In the genomic region with DNA sequence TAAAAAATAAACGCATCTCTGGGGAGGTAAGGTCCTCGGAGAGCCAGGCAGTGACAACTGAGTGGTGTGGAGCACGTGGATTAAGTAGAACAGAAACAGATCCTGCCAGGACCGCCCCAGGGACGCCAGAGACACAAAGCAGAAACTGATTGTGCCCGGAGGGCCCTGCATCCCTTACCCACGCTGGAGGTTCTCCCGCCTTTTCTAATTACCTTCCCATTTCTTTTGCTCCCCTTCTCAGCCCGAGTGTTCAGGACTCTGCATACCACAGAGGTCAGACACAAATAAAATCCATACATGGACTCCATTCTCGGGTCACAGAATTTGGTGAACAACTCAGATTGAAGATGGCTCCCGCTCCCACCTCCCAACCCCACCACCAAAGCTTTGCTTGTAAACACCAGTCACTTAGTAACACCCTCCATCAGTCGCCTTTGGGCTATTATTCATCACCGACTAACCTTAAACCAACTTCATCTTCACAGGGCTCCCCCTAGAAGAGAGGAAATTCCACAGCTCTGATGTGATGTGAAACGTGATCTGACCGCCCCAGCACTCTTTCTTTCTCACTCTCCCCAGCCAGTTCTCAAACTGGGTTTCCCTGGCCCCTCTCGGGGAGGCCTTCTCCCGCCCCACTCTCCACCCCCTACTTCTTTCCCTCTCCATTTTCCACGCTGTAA, we compare ENCODE assay signal across 10 cellular contexts. TPM values are rescaled to one million over a fixed set of nuclear protein-coding genes. Genes with fewer than 3 reads are reported as not detected.
DNase-seq lines count a peak whose midpoint lies in the region; ATAC-seq lines count a peak whose summit lies in the region.
"Had no signal": no experiment of that assay in that cellular context is flagged by ENCODE, and none has a peak within 500 bp of the region (broad histone marks: within the 10 kb centered on the region; RNA-seq: fewer than 3 reads in every experiment).

No MANE protein-coding gene starts in this region.

- WGBS in urinary bladder, result 32% methylated on average over 18 of the region's 18 CpGs

- ATAC-seq in T-helper 17 cell (peak; percentile 63), HG03196 (IDR thresholded peaks at IDR 0.05; ENCODE audit: unreplicated experiment) (no peak)

- no peaks in the 10 kb centered on the region for H3K27me3 ChIP-seq in effector memory CD4-positive, alpha-beta T cell (replicated peaks; ENCODE audit: control insufficient read depth, insufficient read depth, low read length, poor library complexity, severe bottlenecking)
- no peaks in the 10 kb centered on the region for H3K27me3 ChIP-seq in mucosa of rectum (ENCODE audit: control insufficient read depth in 2 of 2, insufficient read depth in 2 of 2, low read length in 2 of 2)
- H3K27me3 ChIP-seq: adrenal gland had no signal

- peaks cover 19% of the 10 kb centered on the region for H3K4me1 ChIP-seq in effector memory CD4-positive, alpha-beta T cell (ENCODE audit: control insufficient read depth, insufficient read depth, low read length, poor library complexity, severe bottlenecking)
- H3K4me1 ChIP-seq in mucosa of rectum (ENCODE audit: control insufficient read depth in 2 of 2, insufficient read depth in 2 of 2, low read length in 2 of 2) (peaks cover 22 to 31% of the 10 kb centered on the region in 2 donors), urinary bladder (ENCODE audit: insufficient read depth) (no peaks in the 10 kb centered on the region)

- peaks cover 36% of the 10 kb centered on the region for H3K4me1 Mint-ChIP-seq in T-helper 17 cell

- DNase-seq in DMS 273 (lab: John Stamatoyannopoulos, UW; ENCODE audit: unreplicated experiment), result peak; percentile 76
- no peak for DNase-seq in DMS 273 treated with DMSO at 0.1 percent for 48 hours (lab: John Stamatoyannopoulos, UW)
- DNase-seq in T-helper 17 cell, result no peak
- DNase-seq in effector memory CD4-positive, alpha-beta T cell, result peak in 2 of 3 donors; percentile 13 to 37
- no peak for DNase-seq in NCI-H1436 treated with DMSO at 0.1 percent for 48 hours (lab: John Stamatoyannopoulos, UW)

- no peaks in the 10 kb centered on the region for H3K36me3 Mint-ChIP-seq in T-helper 17 cell (ENCODE audit: low read depth)

- H3K4me3 ChIP-seq in effector memory CD4-positive, alpha-beta T cell (ENCODE audit: insufficient read depth, low read depth, low read length, poor library complexity, severe bottlenecking), result no peak overlapping the region
- H3K4me3 ChIP-seq in mucosa of rectum (ENCODE audit: low read length in 2 of 2), result no peak overlapping the region
- no peak overlapping the region for H3K4me3 ChIP-seq in urinary bladder (ENCODE audit: low read depth, low read length)
- H3K4me3 ChIP-seq: adrenal gland had no signal

- no peak overlapping the region for H3K27ac ChIP-seq in effector memory CD4-positive, alpha-beta T cell (ENCODE audit: insufficient read depth, low read length, poor library complexity, severe bottlenecking)
- peak overlapping the region; percentile 34 to 48 for H3K27ac ChIP-seq in mucosa of rectum (ENCODE audit: low read depth in 2 of 2, low read length in 2 of 2)
- H3K27ac ChIP-seq in urinary bladder (ENCODE audit: low read depth), result peak overlapping the region; percentile 25
- H3K27ac ChIP-seq: 22Rv1 had no signal

- H3K27ac Mint-ChIP-seq in T-helper 17 cell, result peak overlapping the region; percentile 92

- no peaks in the 10 kb centered on the region for H3K9me3 ChIP-seq in T-helper 17 cell (ENCODE audit: control insufficient read depth, low read length, poor library complexity, severe bottlenecking)
- H3K9me3 ChIP-seq in effector memory CD4-positive, alpha-beta T cell (ENCODE audit: control insufficient read depth, low read length), result no peaks in the 10 kb centered on the region
- no peaks in the 10 kb centered on the region for H3K9me3 ChIP-seq in mucosa of rectum (ENCODE audit: control insufficient read depth in 2 of 2, low read length in 2 of 2)
- H3K9me3 ChIP-seq: adrenal gland had no signal

- no peaks in the 10 kb centered on the region for H3K27me3 Mint-ChIP-seq in T-helper 17 cell

- H3K4me3 Mint-ChIP-seq in T-helper 17 cell, result peak overlapping the region; percentile 78

- H3K9ac ChIP-seq in mucosa of rectum (ENCODE audit: low read depth in 1 of 2, low read length in 2 of 2), result peak overlapping the region in 1 of 2 donors; percentile 32

- no peaks in the 10 kb centered on the region for H3K36me3 ChIP-seq in effector memory CD4-positive, alpha-beta T cell (ENCODE audit: control insufficient read depth, insufficient read depth, low read length)
- H3K36me3 ChIP-seq in mucosa of rectum (ENCODE audit: control insufficient read depth in 2 of 2, insufficient read depth in 2 of 2, low read length in 2 of 2) (no peaks in the 10 kb centered on the region), urinary bladder (ENCODE audit: insufficient read depth) (no peaks in the 10 kb centered on the region)
- H3K36me3 ChIP-seq: adrenal gland had no signal

RNA-seq across cellular contexts. Expression of a gene that starts 32.6 kb away (rescaled TPM):
- total RNA-seq in T-helper 17 cell (100 to 1,000 TPM; 210 to 310 TPM), urinary bladder (25.7 TPM)
- polyA plus RNA-seq in urinary bladder, result 55.8 TPM

Comparison
In these comparisons a context has a peak if more than half of its experiments do, and no peak if none do; other contexts are left out.
1. DNase-seq: peak in DMS 273 (single experiment) and effector memory CD4-positive, alpha-beta T cell (2 of 3); none in DMS 273 treated with DMSO at 0.1 percent for 48 hours (single experiment), T-helper 17 cell (0 of 3) and NCI-H1436 treated with DMSO at 0.1 percent for 48 hours (single experiment).